In genomic region chr17:4947010-4947410, GRCh38 we compare ENCODE assay signal across 8 cellular contexts. TPM values are rescaled to one million over a fixed set of nuclear protein-coding genes. Genes with fewer than 3 reads are reported as not detected.
DNase-seq lines count a peak whose midpoint lies in the region; ATAC-seq and TF ChIP-seq lines count a peak whose summit lies in the region.

No MANE protein-coding gene starts in this region.

- H3K4me1 Mint-ChIP-seq in CD4-positive, alpha-beta memory T cell: peaks cover 36 to 79% (median 56%) of the 10 kb centered on the region in 4 donors

- H3K36me3 ChIP-seq in CD4-positive, alpha-beta memory T cell (ENCODE audit: insufficient read depth, low read length): peaks cover 41% of the 10 kb centered on the region
- H3K36me3 ChIP-seq in MG63 (peaks cover 51% of the 10 kb centered on the region), brain microvascular endothelial cell (replicated peaks) (peaks cover 57% of the 10 kb centered on the region), mucosa of stomach (ENCODE audit: control insufficient read depth, insufficient read depth, low read length) (peaks cover 5% of the 10 kb centered on the region)

- in situ Hi-C loops in brain microvascular endothelial cell (cut with HindIII; ENCODE audit: low pct_ligation_motif_present, low sequenced_read_pairs): no loop called here

- H3K4me3 Mint-ChIP-seq in CD4-positive, alpha-beta memory T cell: peak overlapping the region; percentile 95 to 100 (median 99)

- H3K9me3 ChIP-seq in CD4-positive, alpha-beta memory T cell (ENCODE audit: control insufficient read depth in 1 of 2, low read length in 2 of 2): no peaks in the 10 kb centered on the region
- no peaks in the 10 kb centered on the region for H3K9me3 ChIP-seq in MG63
- no peaks in the 10 kb centered on the region for H3K9me3 ChIP-seq in mucosa of stomach (ENCODE audit: control insufficient read depth, low read length)

- H3K27me3 Mint-ChIP-seq in CD4-positive, alpha-beta memory T cell: no peaks in the 10 kb centered on the region

- CTCF ChIA-PET in CD4-positive, alpha-beta memory T cell (lab: Charles Lee; ENCODE audit: partially characterized antibody): interaction anchor here (1.9 to 2.9 kb wide), 2 partner anchors 20 to 38 kb away, joined by 7 to 15 read pairs; partner anchors contain the start of gene SPAG7

- DNase-seq in CD4-positive, alpha-beta memory T cell: no peak
- DNase-seq in MG63 (no peak), brain microvascular endothelial cell (no peak), sciatic nerve (ENCODE audit: low spot score) (no peak)

- peak overlapping the region; percentile 63 to 94 for H3K4me3 ChIP-seq in CD4-positive, alpha-beta memory T cell (ENCODE audit: low read length in 2 of 2)
- H3K4me3 ChIP-seq in MG63 (peak overlapping the region; percentile 89), brain microvascular endothelial cell (ENCODE audit: low read depth, low read length) (peak overlapping the region; percentile 99), mucosa of stomach (ENCODE audit: low read length) (peak overlapping the region; percentile 44)

- intact Hi-C loops in CD4-positive, alpha-beta memory T cell (cut with micrococcal nuclease): no loop called here
- intact Hi-C loops in sciatic nerve (cut with DNase I): no loop called here

- TF ChIP-seq CTCF in brain microvascular endothelial cell (IDR thresholded peaks at IDR 0.05; ENCODE audit: low read depth, low read length, missing control alignments): no peak

- peaks cover 0 to 2% (median 0%) of the 10 kb centered on the region in 8 donors for H3K9me3 Mint-ChIP-seq in CD4-positive, alpha-beta memory T cell

- peak overlapping the region; percentile 85 to 96 (median 94) for H3K27ac Mint-ChIP-seq in CD4-positive, alpha-beta memory T cell

- ATAC-seq in GM18511 (IDR thresholded peaks at IDR 0.05; ENCODE audit: unreplicated experiment) (no peak), sciatic nerve (no peak), HG03108 (IDR thresholded peaks at IDR 0.05; ENCODE audit: unreplicated experiment) (no peak)
- no peak for ATAC-seq in activated CD4-positive, CD25-positive, alpha-beta regulatory T cell treated with anti-CD3 and anti-CD28 coated beads, Interleukin-2, amount 50 U/mL, for 24 hours

- no peaks in the 10 kb centered on the region for H3K27me3 ChIP-seq in CD4-positive, alpha-beta memory T cell (ENCODE audit: insufficient read depth, low read length)
- no peaks in the 10 kb centered on the region for H3K27me3 ChIP-seq in MG63
- H3K27me3 ChIP-seq in brain microvascular endothelial cell (replicated peaks): no peaks in the 10 kb centered on the region
- H3K27me3 ChIP-seq in mucosa of stomach (ENCODE audit: control insufficient read depth, insufficient read depth, low read length): no peaks in the 10 kb centered on the region

- POLR2A ChIA-PET in CD4-positive, alpha-beta memory T cell (lab: Charles Lee; ENCODE audit: partially characterized antibody): interaction anchor here (0.7 to 25.3 kb wide), 19 partner anchors 8 to 804 kb away, joined by 3 to 973 read pairs (median 7); partner anchors contain the start of genes ARRB2, C17orf107, CAMTA2 and CHRNE

- H3K9ac ChIP-seq in mucosa of stomach (ENCODE audit: low read length): peak overlapping the region; percentile 99

- H3K27ac ChIP-seq in CD4-positive, alpha-beta memory T cell (ENCODE audit: low read depth, low read length): peak overlapping the region; percentile 94
- H3K27ac ChIP-seq in brain microvascular endothelial cell: peak overlapping the region; percentile 44

- peaks cover 43 to 52% of the 10 kb centered on the region in 2 donors for H3K36me3 Mint-ChIP-seq in CD4-positive, alpha-beta memory T cell

- peaks cover 62% of the 10 kb centered on the region for H3K4me1 ChIP-seq in CD4-positive, alpha-beta memory T cell (ENCODE audit: insufficient read depth, low read length)
- H3K4me1 ChIP-seq in mucosa of stomach (ENCODE audit: control insufficient read depth, insufficient read depth, low read length): peaks cover 34% of the 10 kb centered on the region

RNA-seq across cellular contexts. Expression of gene PFN1, which starts 1.3 kb away (rescaled TPM):
- total RNA-seq in CD4-positive, alpha-beta memory T cell: 100 to 1,000 TPM; 560 to 585 TPM
- polyA plus RNA-seq in CD4-positive, alpha-beta memory T cell: 1,000 to 10,000 TPM; 2,226 to 2,605 TPM
- total RNA-seq in MG63 (2014; rRNA removed; shearing (Covaris generic); ENCODE audit: low replicate concordance): 182 and 263 TPM in 2 replicates
- total RNA-seq in sciatic nerve: 234 TPM

RNA-seq across cellular contexts. Expression of gene ENO3, which starts 3.9 kb away (rescaled TPM):
- total RNA-seq in CD4-positive, alpha-beta memory T cell: 10 to 100 TPM; 16.2 to 21.8 TPM
- 1 to 10 TPM; 1.5 to 2.4 TPM for polyA plus RNA-seq in CD4-positive, alpha-beta memory T cell
- total RNA-seq in MG63 (2014; rRNA removed; shearing (Covaris generic); ENCODE audit: low replicate concordance): 1.3 TPM in 1 of 2 replicates, not detected in the other
- total RNA-seq in sciatic nerve: 5.1 TPM

RNA-seq across cellular contexts. Expression of gene RNF167, which starts 6.9 kb away (rescaled TPM):
- 100 to 1,000 TPM; 154 to 172 TPM for total RNA-seq in CD4-positive, alpha-beta memory T cell
- polyA plus RNA-seq in CD4-positive, alpha-beta memory T cell: 10 to 100 TPM; 52.4 to 61.5 TPM
- 20.4 and 29.9 TPM in 2 replicates for total RNA-seq in MG63 (2014; rRNA removed; shearing (Covaris generic); ENCODE audit: low replicate concordance)
- 76.5 TPM for total RNA-seq in sciatic nerve

RNA-seq across cellular contexts. Expression of gene SLC25A11, which starts 7.2 kb away (rescaled TPM):
- 10 to 100 TPM; 43.5 to 49.5 TPM for total RNA-seq in CD4-positive, alpha-beta memory T cell
- polyA plus RNA-seq in CD4-positive, alpha-beta memory T cell: 100 to 1,000 TPM in 1 of 2 donors, 10 to 100 TPM in 1; 55.1 to 101 TPM
- total RNA-seq in MG63 (2014; rRNA removed; shearing (Covaris generic); ENCODE audit: low replicate concordance): 48.0 and 87.3 TPM in 2 replicates
- total RNA-seq in sciatic nerve: 28.3 TPM

RNA-seq across cellular contexts. Expression of gene GP1BA, which starts 14.9 kb away (rescaled TPM):
- total RNA-seq in CD4-positive, alpha-beta memory T cell: not detected
- polyA plus RNA-seq in CD4-positive, alpha-beta memory T cell: not detected
- total RNA-seq in MG63 (2014; rRNA removed; shearing (Covaris generic); ENCODE audit: low replicate concordance): not detected in 2 replicates
- total RNA-seq in sciatic nerve: not detected

Comparison
In these comparisons a context has a peak if more than half of its experiments do, and no peak if none do; other contexts are left out.
1. H3K4me3 ChIP-seq: peak in every context shown above with its lines; median percentile 99 in brain microvascular endothelial cell; 89 in MG63; 78 in CD4-positive, alpha-beta memory T cell; 44 in mucosa of stomach.